ENCODE assay signal across 12 cellular contexts in the genomic region with DNA sequence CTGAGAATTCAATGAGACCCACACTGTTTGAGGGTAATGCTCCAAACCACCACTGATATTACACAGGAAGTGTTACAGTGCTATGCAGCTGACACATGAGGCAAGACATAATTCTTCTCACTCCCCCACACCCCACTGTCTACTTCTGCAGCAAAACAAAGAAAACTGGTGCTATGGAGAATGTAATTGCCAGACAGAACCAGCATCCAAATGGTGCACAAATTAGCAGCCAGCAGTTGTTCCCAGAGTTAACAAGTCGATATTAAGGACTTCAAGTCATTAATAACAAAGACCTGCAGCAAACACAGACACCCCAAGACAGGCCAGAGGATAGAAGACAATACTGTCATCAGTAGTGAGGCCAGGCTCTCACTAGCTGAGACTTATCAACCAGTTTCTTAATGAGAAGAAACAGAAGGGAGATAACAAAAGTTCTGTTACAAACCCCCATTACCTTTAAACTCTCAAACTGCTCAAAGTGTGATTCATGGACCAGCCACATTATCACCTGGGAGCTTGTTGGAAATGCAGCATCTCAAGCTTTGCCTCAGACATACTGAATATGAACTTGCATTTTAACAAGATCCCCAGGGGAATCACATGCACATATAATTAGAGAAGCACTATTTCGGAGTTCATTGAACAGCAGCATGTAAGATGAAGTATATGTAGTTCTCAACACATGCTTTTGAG. TPM values are rescaled to one million over a fixed set of nuclear protein-coding genes. Genes with fewer than 3 reads are reported as not detected.
DNase-seq lines count a peak whose midpoint lies in the region; ATAC-seq, FAIRE-seq and TF ChIP-seq lines count a peak whose summit lies in the region.
"Had no signal": no experiment of that assay in that cellular context is flagged by ENCODE, and none has a peak within 500 bp of the region (broad histone marks: within the 10 kb centered on the region; RNA-seq: fewer than 3 reads in every experiment).

No MANE protein-coding gene starts in this region.

- no peak for TF ChIP-seq RAD21 in HepG2 (CRISPR knock-in tag; IDR thresholded peaks at IDR 0.05)

- H3K79me2 ChIP-seq in HepG2 (ENCODE audit: insufficient read depth, low read length) = no peaks in the 10 kb centered on the region
- H3K79me2 ChIP-seq in OCI-LY7 (ENCODE audit: insufficient read depth, low read depth, low read length) = no peaks in the 10 kb centered on the region
- H3K79me2 ChIP-seq in PC-9 (ENCODE audit: low read depth) = no peaks in the 10 kb centered on the region

- H3K27ac Mint-ChIP-seq in effector memory CD8-positive, alpha-beta T cell = peak overlapping the region; percentile 75 to 91
- H3K27ac Mint-ChIP-seq: activated naive CD8-positive, alpha-beta T cell; memory B cell had no signal

- intact Hi-C loops in right lobe of liver (cut with DNase I) = no loop called here
- intact Hi-C loops in HepG2 (cut with micrococcal nuclease; ENCODE audit: unreplicated experiment) = no loop called here
- intact Hi-C loops in OCI-LY7 (cut with micrococcal nuclease; ENCODE audit: unreplicated experiment) = no loop called here
- intact Hi-C loops in PC-9 (cut with micrococcal nuclease; ENCODE audit: unreplicated experiment) = no loop called here

- peak; percentile 39 to 64 (median 54) for ATAC-seq in right lobe of liver
- no peak for ATAC-seq in HepG2
- ATAC-seq in effector memory CD8-positive, alpha-beta T cell (replicated peaks) = peak; percentile 99
- ATAC-seq in HG03196 (IDR thresholded peaks at IDR 0.05; ENCODE audit: unreplicated experiment) = no peak

- H3F3A ChIP-seq in PC-9 (ENCODE audit: insufficient read depth, low read depth) = peaks cover 4% of the 10 kb centered on the region; the same call in 1 of the 2 replicates

- H3K9me3 ChIP-seq in right lobe of liver (no peaks in the 10 kb centered on the region), HepG2 (ENCODE audit: low read length) (no peaks in the 10 kb centered on the region), OCI-LY7 (ENCODE audit: low read length) (peaks cover 8% of the 10 kb centered on the region; the same call in 1 of the 2 replicates), PC-9 (ENCODE audit: insufficient read depth, low read depth) (peaks cover 8% of the 10 kb centered on the region)
- H3K9me3 ChIP-seq: SJCRH30, testis had no signal

- no peaks in the 10 kb centered on the region for H3K36me3 ChIP-seq in right lobe of liver
- no peaks in the 10 kb centered on the region for H3K36me3 ChIP-seq in HepG2 (replicated peaks in 1 of 2; ENCODE audit: control insufficient read depth in 1 of 2, insufficient read depth in 2 of 2, low read length in 2 of 2)
- H3K36me3 ChIP-seq in OCI-LY7 (ENCODE audit: insufficient read depth, low read length) = no peaks in the 10 kb centered on the region; the same call in 1 of the 2 replicates
- H3K36me3 ChIP-seq in PC-9 (ENCODE audit: low read depth) = no peaks in the 10 kb centered on the region
- H3K36me3 ChIP-seq: SJCRH30 had no signal

- no peaks in the 10 kb centered on the region for H3K4me1 ChIP-seq in right lobe of liver
- peaks cover 15% of the 10 kb centered on the region for H3K4me1 ChIP-seq in HepG2 (ENCODE audit: insufficient read depth, low read length)
- peaks cover 18% of the 10 kb centered on the region for H3K4me1 ChIP-seq in OCI-LY7 (ENCODE audit: insufficient read depth, low read length, poor library complexity, severe bottlenecking)
- peaks cover 16% of the 10 kb centered on the region for H3K4me1 ChIP-seq in PC-9 (replicated peaks; ENCODE audit: insufficient read depth)
- H3K4me1 ChIP-seq: SJCRH30, testis had no signal

- POLR2A ChIA-PET in HepG2 (lab: Yijun Ruan, JAX) (interaction anchor here (0.6 kb wide), 1 partner anchor 62 kb away, joined by 3 read pairs; no protein-coding TSS in a partner anchor), OCI-LY7 (lab: Charles Lee) (interaction anchor here (0.6 to 0.8 kb wide), 3 partner anchors 27 to 121 kb away, joined by 3 to 4 read pairs (median 3); no protein-coding TSS in a partner anchor), PC-9 (lab: Charles Lee; ENCODE audit: unreplicated experiment) (interaction anchor here (0.6 kb wide), 1 partner anchor 914 kb away, joined by 5 read pairs; no protein-coding TSS in a partner anchor)

- no peak for FAIRE-seq in HepG2 (lab: Jason Lieb, UNC)

- TF ChIP-seq CTCF in right lobe of liver (IDR thresholded peaks at IDR 0.05) = no peak
- no peak for TF ChIP-seq CTCF in HepG2 (CRISPR knock-in tag; IDR thresholded peaks at IDR 0.05)
- no peak for TF ChIP-seq CTCF in OCI-LY7 (conservative IDR thresholded peaks at IDR 0.05; ENCODE audit: low read length)
- TF ChIP-seq CTCF in PC-9 (conservative IDR thresholded peaks at IDR 0.05) = no peak

- H3K4me2 ChIP-seq in HepG2 (ENCODE audit: low read depth, low read length) = no peak overlapping the region
- H3K4me2 ChIP-seq in OCI-LY7 (ENCODE audit: low read length) = no peak overlapping the region
- no peak overlapping the region for H3K4me2 ChIP-seq in PC-9

- TF ChIP-seq EP300 in HepG2 (IDR thresholded peaks at IDR 0.05; ENCODE audit: low read depth in 2 of 2, low read length in 2 of 2) (no peak), HepG2 (CRISPR knock-in tag; IDR thresholded peaks at IDR 0.05; ENCODE audit: borderline replicate concordance) (no peak)

- no peak for DNase-seq in right lobe of liver
- DNase-seq in HepG2 (ENCODE audit: low spot score) = no peak
- DNase-seq in OCI-LY7 (ENCODE audit: low spot score) = peak; percentile 16
- DNase-seq in effector memory CD8-positive, alpha-beta T cell = peak; percentile 3 to 19 (median 14)
- DNase-seq in PC-9 = no peak
- no peak for DNase-seq in T1000 (lab: John Stamatoyannopoulos, UW)
- no peak for DNase-seq in caudate nucleus (lab: John Stamatoyannopoulos, UW)
- DNase-seq: SJCRH30, testis had no signal

- H3K27ac ChIP-seq in right lobe of liver (no peak overlapping the region), HepG2 (ENCODE audit: extremely low read length, insufficient read depth, low read length) (no peak overlapping the region), OCI-LY7 (ENCODE audit: low read depth, low read length, poor library complexity, severe bottlenecking) (no peak overlapping the region), PC-9 (no peak overlapping the region), caudate nucleus (ENCODE audit: low read depth, low read length) (no peak overlapping the region)
- H3K27ac ChIP-seq: SJCRH30, testis had no signal

- H3K4me3 Mint-ChIP-seq in effector memory CD8-positive, alpha-beta T cell = peak overlapping the region in 1 of 2 donors; percentile 45
- H3K4me3 Mint-ChIP-seq: activated naive CD8-positive, alpha-beta T cell; memory B cell had no signal

- H3K4me1 Mint-ChIP-seq in effector memory CD8-positive, alpha-beta T cell (ENCODE audit: low read depth in 2 of 2) = peaks cover 8 to 14% of the 10 kb centered on the region in 2 donors

- WGBS in right lobe of liver (ENCODE audit: insufficient coverage, low coverage, low lambda C conversion rate, missing lambda C conversion rate) = 50% methylated on average over 1 of the region's 2 CpGs
- 89% methylated on average over 2 of the region's 2 CpGs for WGBS in HepG2 (ENCODE audit: low lambda C conversion rate)

- H3K27me3 ChIP-seq in right lobe of liver (no peaks in the 10 kb centered on the region), HepG2 (ENCODE audit: control insufficient read depth in 1 of 2, insufficient read depth in 2 of 2, low read length in 2 of 2) (no peaks in the 10 kb centered on the region), PC-9 (ENCODE audit: insufficient read depth, low read depth) (no peaks in the 10 kb centered on the region)
- H3K27me3 ChIP-seq: SJCRH30, testis had no signal

- H3K4me3 ChIP-seq in right lobe of liver (no peak overlapping the region), HepG2 (replicated peaks in 1 of 3; ENCODE audit: insufficient read depth in 1 of 3, low read depth in 2 of 3, low read length in 3 of 3) (no peak overlapping the region), OCI-LY7 (ENCODE audit: low read depth, low read length, poor library complexity, severe bottlenecking) (no peak overlapping the region), PC-9 (no peak overlapping the region)
- H3K4me3 ChIP-seq: SJCRH30, testis had no signal

- CTCF ChIA-PET in HepG2 (lab: Yijun Ruan, JAX; ENCODE audit: low intra/inter-chr PET ratio, low total read pairs) = no interaction called here
- CTCF ChIA-PET in OCI-LY7 (lab: Charles Lee; ENCODE audit: unreplicated experiment) = no interaction called here
- CTCF ChIA-PET in PC-9 (lab: Charles Lee) = no interaction called here

- no peaks in the 10 kb centered on the region for H3K36me3 Mint-ChIP-seq in effector memory CD8-positive, alpha-beta T cell (ENCODE audit: insufficient read depth)
- H3K36me3 Mint-ChIP-seq: activated naive CD8-positive, alpha-beta T cell; memory B cell had no signal

- H3K9ac ChIP-seq in HepG2 (ENCODE audit: insufficient read depth, low read depth, low read length) = no peak overlapping the region

- H3K27me3 Mint-ChIP-seq in effector memory CD8-positive, alpha-beta T cell = no peaks in the 10 kb centered on the region
- H3K27me3 Mint-ChIP-seq: activated naive CD8-positive, alpha-beta T cell; memory B cell had no signal

- H4K20me1 ChIP-seq in HepG2 (ENCODE audit: insufficient read depth, low read length) (no peaks in the 10 kb centered on the region), OCI-LY7 (ENCODE audit: insufficient read depth, low read length) (no peaks in the 10 kb centered on the region), PC-9 (ENCODE audit: insufficient read depth) (no peaks in the 10 kb centered on the region)

- TF ChIP-seq POLR2A in right lobe of liver (IDR thresholded peaks at IDR 0.05) (no peak), HepG2 (IDR thresholded peaks at IDR 0.05; ENCODE audit: insufficient read depth in 1 of 2, low read depth in 2 of 2, low read length in 2 of 2) (no peak)

- H3K9me2 ChIP-seq in OCI-LY7 (ENCODE audit: insufficient read depth, low read length) (no peaks in the 10 kb centered on the region), PC-9 (ENCODE audit: insufficient read depth) (0 out of 2 replicates have a peak, but pooled peaks cover 3% of the 10 kb centered on the region)

- no peaks in the 10 kb centered on the region for H3K9me3 Mint-ChIP-seq in effector memory CD8-positive, alpha-beta T cell

- in situ Hi-C loops in HepG2 (cut with HindIII; ENCODE audit: extremely low pct_ligation_motif_present, low pct_unique_long_range_greater_than_20kb) = no loop called here

- H2AFZ ChIP-seq in HepG2 (ENCODE audit: low read length) (no peak overlapping the region), OCI-LY7 (ENCODE audit: low read length) (peak overlapping the region; percentile 42; the same call in 1 of the 2 replicates), PC-9 (no peak overlapping the region)

- no TSS peak for BruUV-seq in HepG2 (replicated peaks; lab: Mats Ljungman, UMichigan)
- BruUV-seq in OCI-LY7 (replicated peaks; lab: Mats Ljungman, UMichigan) = no TSS peak
- no TSS peak for BruUV-seq in PC-9 (replicated peaks; lab: Mats Ljungman, UMichigan)

RNA-seq across cellular contexts. Expression of a gene that starts 58.7 kb away (rescaled TPM):
- total RNA-seq in right lobe of liver (100 to 1,000 TPM in 1 of 6 experiments, 10 to 100 TPM in 5; 40.2 to 184 (median 63.5) TPM), HepG2 (2016; rRNA removed; fragmentation: Illumina TruSeq; extraction: Trizol) (103 and 110 TPM in 2 replicates), OCI-LY7 (2022) (28.5 and 43.3 TPM in 2 replicates), PC-9 (2021) (79.4 and 106 TPM in 2 replicates)
- total RNA-seq in HepG2 (2016; cell fraction: cytosol; rRNA removed; fragmentation: Illumina TruSeq; extraction: Trizol; ENCODE audit: low read depth) = 133 and 147 TPM in 2 replicates
- total RNA-seq in HepG2 (2016; cell fraction: insoluble cytoplasmic fraction; rRNA removed; fragmentation: Illumina TruSeq; extraction: Trizol) = 93.9 TPM in 2 replicates
- total RNA-seq in HepG2 (2016; cell fraction: membrane; rRNA removed; fragmentation: Illumina TruSeq; extraction: Trizol) = 73.4 and 76.7 TPM in 2 replicates
- 222 and 239 TPM in 2 replicates for total RNA-seq in HepG2 (2016; cell fraction: nucleus; rRNA removed; fragmentation: Illumina TruSeq; extraction: Trizol)
- 74.8 and 82.8 TPM in 2 replicates for polyA plus RNA-seq in HepG2 (2011; rRNA removed)
- 26.6 and 44.0 TPM in 2 replicates for polyA plus RNA-seq in HepG2 (2011; cell fraction: cytosol; rRNA removed)
- 159 and 177 TPM in 2 replicates for polyA plus RNA-seq in HepG2 (2011; cell fraction: nucleus; rRNA removed)
- 100 and 116 TPM in 2 replicates for polyA plus RNA-seq in HepG2 (2012)
- 18.9 and 23.3 TPM in 2 replicates for polyA plus RNA-seq in HepG2 (2016; cell fraction: cytosol; fragmentation: Illumina TruSeq; extraction: Trizol; ENCODE audit: low read depth)
- 71.0 and 74.2 TPM in 2 replicates for polyA plus RNA-seq in HepG2 (2016; cell fraction: insoluble cytoplasmic fraction; fragmentation: Illumina TruSeq; extraction: Trizol; ENCODE audit: low read depth)
- polyA plus RNA-seq in HepG2 (2016; cell fraction: membrane; fragmentation: Illumina TruSeq; extraction: Trizol; ENCODE audit: low read depth) = 23.8 and 25.2 TPM in 2 replicates
- polyA plus RNA-seq in HepG2 (2016; cell fraction: nucleus; fragmentation: Illumina TruSeq; extraction: Trizol; ENCODE audit: insufficient read depth, low read depth) = 67.2 and 72.5 TPM in 2 replicates
- polyA minus RNA-seq in HepG2 (2011; rRNA and poly(A)+ RNA removed; ENCODE audit: low replicate concordance) = 83.1 and 705 TPM in 2 replicates
- 129 and 146 TPM in 2 replicates for polyA minus RNA-seq in HepG2 (2011; cell fraction: cytosol; rRNA and poly(A)+ RNA removed)
- polyA minus RNA-seq in HepG2 (2011; cell fraction: nucleus; rRNA and poly(A)+ RNA removed) = 1,231 and 1,245 TPM in 2 replicates
- 17.3 and 23.3 TPM in 2 replicates for total RNA-seq in OCI-LY7 (2014; rRNA removed; shearing (Covaris generic))

Comparison
In these comparisons a context has a peak if more than half of its experiments do, and no peak if none do; other contexts are left out.
1. ATAC-seq: peak in right lobe of liver (4 of 4) and effector memory CD8-positive, alpha-beta T cell (single experiment); none in HepG2 (single experiment) and HG03196 (single experiment).
2. DNase-seq: peak in OCI-LY7 (single experiment) and effector memory CD8-positive, alpha-beta T cell (3 of 3); none in right lobe of liver (0 of 3), HepG2 (single experiment), PC-9 (0 of 2), T1000 (single experiment) and caudate nucleus (0 of 61).